In the genomic region with DNA sequence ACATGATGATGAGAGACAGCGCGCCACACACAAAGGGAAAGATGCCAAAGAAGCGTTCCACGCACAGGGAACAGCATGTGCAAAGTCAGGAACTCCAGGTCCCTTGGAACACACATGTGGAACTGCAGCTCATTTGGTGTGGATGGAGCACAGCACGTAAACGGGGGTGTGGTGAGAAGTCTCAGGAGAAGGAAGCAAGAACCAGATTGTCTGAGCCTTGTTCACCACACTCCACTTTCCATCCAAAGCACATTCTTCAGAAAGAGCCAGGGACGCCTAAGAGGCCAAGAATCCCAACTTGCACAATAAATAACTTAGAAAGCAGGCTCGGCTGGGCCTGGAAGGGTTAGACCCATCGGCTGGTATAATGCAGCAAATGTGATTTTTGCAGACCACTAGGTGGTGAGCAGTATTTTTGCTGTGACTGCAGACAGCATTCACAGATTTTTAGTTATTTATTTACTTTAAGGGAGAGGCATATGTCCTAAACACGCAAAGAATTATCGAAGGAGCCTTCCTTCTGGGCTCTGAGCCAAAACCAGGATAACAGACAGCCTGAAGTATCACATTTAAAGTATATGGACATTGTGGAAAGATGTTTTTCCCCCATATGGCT, we compare ENCODE assay signal across 8 cellular contexts. TPM values are rescaled to one million over a fixed set of nuclear protein-coding genes. Genes with fewer than 3 reads are reported as not detected.
A peak's percentile ranks its signal among the peaks of the same experiment; 100 is the strongest.
DNase-seq lines count a peak whose midpoint lies in the region; ATAC-seq, FAIRE-seq and TF ChIP-seq lines count a peak whose summit lies in the region.

No MANE protein-coding gene starts in this region.

- peak overlapping the region; percentile 79 for H3K27ac ChIP-seq in brain microvascular endothelial cell
- H3K27ac ChIP-seq in left lung = peak overlapping the region; percentile 60 to 61
- H3K27ac ChIP-seq in thymus (ENCODE audit: low read depth) = peak overlapping the region; percentile 72

- no peaks in the 10 kb centered on the region for H3K36me3 ChIP-seq in MG63
- H3K36me3 ChIP-seq in brain microvascular endothelial cell (replicated peaks) = no peaks in the 10 kb centered on the region
- no peaks in the 10 kb centered on the region for H3K36me3 ChIP-seq in left lung
- H3K36me3 ChIP-seq in thymus (ENCODE audit: control insufficient read depth, insufficient read depth) = peaks cover 5% of the 10 kb centered on the region

- H3K4me3 ChIP-seq in MG63 (no peak overlapping the region), brain microvascular endothelial cell (ENCODE audit: low read depth, low read length) (no peak overlapping the region), left lung (no peak overlapping the region), thymus (ENCODE audit: low read length) (no peak overlapping the region)

- in situ Hi-C loops in Caki2 (cut with HindIII; ENCODE audit: low pct_unique_long_range_greater_than_20kb, low sequenced_read_pairs) = no loop called here
- in situ Hi-C loops in brain microvascular endothelial cell (cut with HindIII; ENCODE audit: low pct_ligation_motif_present, low sequenced_read_pairs) = no loop called here

- WGBS in thymus = 93% methylated on average over 11 of the region's 11 CpGs

- ATAC-seq in left lung = peak; percentile 40
- ATAC-seq in HG02852 (IDR thresholded peaks at IDR 0.05; ENCODE audit: unreplicated experiment) = no peak

- TF ChIP-seq CTCF in brain microvascular endothelial cell (IDR thresholded peaks at IDR 0.05; ENCODE audit: low read depth, low read length, missing control alignments) = peak; percentile 65
- peak in 1 of 2 donors; percentile 12 for TF ChIP-seq CTCF in left lung (IDR thresholded peaks at IDR 0.05)

- no peaks in the 10 kb centered on the region for H3K9me3 ChIP-seq in MG63
- no peaks in the 10 kb centered on the region for H3K9me3 ChIP-seq in left lung
- H3K9me3 ChIP-seq in thymus (ENCODE audit: control insufficient read depth) = no peaks in the 10 kb centered on the region

- no peaks in the 10 kb centered on the region for H3K27me3 ChIP-seq in MG63
- H3K27me3 ChIP-seq in brain microvascular endothelial cell (replicated peaks) = no peaks in the 10 kb centered on the region
- H3K27me3 ChIP-seq in left lung = no peaks in the 10 kb centered on the region
- no peaks in the 10 kb centered on the region for H3K27me3 ChIP-seq in thymus (ENCODE audit: control insufficient read depth, insufficient read depth)

- DNase-seq in Caki2 (ENCODE audit: low read depth) (peak; percentile 87), MG63 (peak; percentile 81), brain microvascular endothelial cell (peak; percentile 89), left lung (peak in 1 of 2 donors; percentile 45), GM19239 (ENCODE audit: insufficient read length, low spot score) (no peak), RPMI8226 (no peak)

- H3K4me1 ChIP-seq in left lung (peaks cover 57 to 81% of the 10 kb centered on the region in 2 donors), thymus (ENCODE audit: control insufficient read depth, insufficient read depth, low read length) (peaks cover 45% of the 10 kb centered on the region)

- FAIRE-seq in GM19239 (lab: Jason Lieb, UNC) = no peak

- intact Hi-C loops in left lung (cut with DNase I) = no loop called here

RNA-seq across cellular contexts. Expression of a gene that starts 27.9 kb away (rescaled TPM):
- 55.1 and 82.7 TPM in 2 replicates for total RNA-seq in Caki2 (2014; rRNA removed; shearing (Covaris generic); ENCODE audit: low replicate concordance)
- 12.6 and 28.1 TPM in 2 replicates for total RNA-seq in MG63 (2014; rRNA removed; shearing (Covaris generic); ENCODE audit: low replicate concordance)
- total RNA-seq in left lung = 10 to 100 TPM; 27.0 to 29.8 TPM
- 29.7 TPM for polyA plus RNA-seq in thymus

RNA-seq across cellular contexts. Expression of a gene that starts 28.1 kb away (rescaled TPM):
- 279 and 280 TPM in 2 replicates for total RNA-seq in Caki2 (2014; rRNA removed; shearing (Covaris generic); ENCODE audit: low replicate concordance)
- total RNA-seq in MG63 (2014; rRNA removed; shearing (Covaris generic); ENCODE audit: low replicate concordance) = 61.1 and 141 TPM in 2 replicates
- 10 to 100 TPM; 86.0 to 97.0 TPM for total RNA-seq in left lung
- 349 TPM for polyA plus RNA-seq in thymus

RNA-seq across cellular contexts. Expression of a gene that starts 29.8 kb away (rescaled TPM):
- 408 and 445 TPM in 2 replicates for total RNA-seq in Caki2 (2014; rRNA removed; shearing (Covaris generic); ENCODE audit: low replicate concordance)
- total RNA-seq in MG63 (2014; rRNA removed; shearing (Covaris generic); ENCODE audit: low replicate concordance) = 260 and 266 TPM in 2 replicates
- total RNA-seq in left lung = 10 to 100 TPM; 40.7 to 73.8 TPM
- 628 TPM for polyA plus RNA-seq in thymus

Comparison
In these comparisons a context has a peak if more than half of its experiments do, and no peak if none do; other contexts are left out.
1. DNase-seq: peak in Caki2 (single experiment), MG63 (single experiment) and brain microvascular endothelial cell (single experiment); none in GM19239 (single experiment) and RPMI8226 (single experiment).
2. Peak in every context shown above with its lines, with median percentiles within 50 percentile points of each other: H3K27ac ChIP-seq.